18 cellular contexts compared by ENCODE assay signal in the genomic region with DNA sequence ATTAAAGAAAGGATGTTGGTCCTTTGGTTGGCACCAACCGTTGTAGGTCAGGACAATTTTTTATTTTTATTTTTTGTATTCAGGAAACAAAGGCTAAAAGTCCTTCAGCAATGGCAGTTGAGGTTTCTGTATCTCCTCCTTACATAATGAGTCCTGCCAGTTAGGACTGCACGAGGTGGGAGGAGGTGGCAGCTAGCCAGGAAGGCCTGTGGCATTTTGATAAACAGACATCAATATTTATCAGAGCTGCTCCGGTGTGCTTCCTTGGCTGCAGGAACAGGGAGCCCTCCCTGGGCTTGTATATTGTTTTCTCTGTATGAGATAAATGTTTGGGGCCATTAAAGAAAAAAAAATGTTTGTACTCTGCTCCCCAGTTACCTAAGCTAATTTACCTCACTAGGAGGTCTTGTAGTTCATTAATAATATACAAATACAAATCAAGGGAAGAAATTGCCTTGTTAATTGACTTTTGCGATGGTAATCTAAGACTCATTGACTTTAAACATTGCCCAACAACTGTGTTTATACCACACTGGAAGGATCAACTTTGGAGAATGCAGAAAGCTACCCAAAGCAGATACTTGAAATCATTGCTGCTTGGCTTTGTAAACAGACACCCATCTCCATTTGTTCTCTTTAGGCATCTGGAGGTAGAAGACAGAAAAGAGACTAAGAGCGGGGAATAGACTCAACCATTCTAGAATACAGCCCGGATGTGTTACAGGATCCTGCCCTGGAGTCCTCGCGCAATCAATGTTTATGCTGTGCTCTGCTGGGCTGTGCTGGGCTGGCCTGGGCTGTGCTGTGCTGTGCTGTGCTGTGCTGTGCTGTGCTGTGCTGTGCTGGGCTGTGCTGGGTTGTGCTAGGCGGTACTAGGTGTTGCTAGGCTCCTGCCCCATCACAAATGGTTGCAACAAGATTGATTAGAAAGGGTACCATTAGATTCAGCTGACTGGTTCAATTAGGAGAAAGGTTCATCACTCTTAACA. TPM values are rescaled to one million over a fixed set of nuclear protein-coding genes. Genes with fewer than 3 reads are reported as not detected.
A peak's percentile ranks its signal among the peaks of the same experiment; 100 is the strongest.
DNase-seq lines count a peak whose midpoint lies in the region; TF ChIP-seq lines count a peak whose summit lies in the region.
"Had no signal": no experiment of that assay in that cellular context is flagged by ENCODE, and none has a peak within 500 bp of the region (broad histone marks: within the 10 kb centered on the region; RNA-seq: fewer than 3 reads in every experiment).

No MANE protein-coding gene starts in this region.

- no peak overlapping the region for H3K9ac ChIP-seq in GM23248

- no peaks in the 10 kb centered on the region for H3K36me3 ChIP-seq in GM23248 (ENCODE audit: low read depth)

- peaks cover 12% of the 10 kb centered on the region for H3K4me1 ChIP-seq in GM23248 (ENCODE audit: insufficient read depth)

- in situ Hi-C loops in GM23248 (cut with MboI): no loop called here

- H3K9me3 ChIP-seq in GM23248 (ENCODE audit: low read depth): no peaks in the 10 kb centered on the region

- H2AFZ ChIP-seq in GM23248: no peak overlapping the region

- H3K27ac ChIP-seq in GM23248: no peak overlapping the region

- H3K4me2 ChIP-seq in GM23248 (ENCODE audit: unreplicated experiment): no peak overlapping the region

- no peak overlapping the region for H3K4me3 Mint-ChIP-seq in nephron
- H3K4me3 Mint-ChIP-seq: brain; dendritic cell treated with granulocyte-macrophage colony-stimulating factor and Interleukin-4, amounts not matched to agents 40 ng/mL and 50 ng/mL, for 4 days; T-helper 1 cell treated with Interleukin-12 subunit alpha and Interleukin-12 subunit beta and Interleukin-4 antibody, amounts not matched to agents 30 μg/mL and 1 μg/mL, for 36 hours had no signal

- no peaks in the 10 kb centered on the region for H3K9me3 Mint-ChIP-seq in nephron
- H3K9me3 Mint-ChIP-seq: dendritic cell treated with granulocyte-macrophage colony-stimulating factor and Interleukin-4, amounts not matched to agents 40 ng/mL and 50 ng/mL, for 4 days; T-helper 1 cell treated with Interleukin-12 subunit alpha and Interleukin-12 subunit beta and Interleukin-4 antibody, amounts not matched to agents 30 μg/mL and 1 μg/mL, for 36 hours had no signal

- no peaks in the 10 kb centered on the region for H3K27me3 ChIP-seq in GM23248 (replicated peaks; ENCODE audit: insufficient read depth)

- DNase-seq in DMS 273 (lab: John Stamatoyannopoulos, UW; ENCODE audit: unreplicated experiment) (peak; percentile 73), HUDEP-2 (lab: John Stamatoyannopoulos, UW; ENCODE audit: unreplicated experiment in 76 of 76) (peak in 75 of 76 experiments; percentile 47 to 99 (median 95)), UCSD-AML1 (lab: John Stamatoyannopoulos, UW; ENCODE audit: unreplicated experiment) (peak; percentile 67), HuH-7.5 (ENCODE audit: low spot score) (no peak), kidney tubule cell (ENCODE audit: low spot score) (no peak), GM23248 (no peak)
- DNase-seq: activated CD4-positive, alpha-beta T cell treated with anti-CD3 and anti-CD28 coated beads for 1 hour; activated CD8-positive, alpha-beta memory T cell treated with anti-CD3 and anti-CD28 coated beads, Interleukin-2, amount 50 U/mL, for 48 hours; activated naive CD4-positive, alpha-beta T cell treated with Interleukin-2 at 50 U/mL for 16 hours; C1 segment of cervical spinal cord; mesendoderm; NCI-H1694; NCI-H774; stimulated activated CD4-positive, alpha-beta T cell treated with anti-CD3 and anti-CD28 coated beads, Interleukin-2, amount 100 ng/mL, for 48 hours had no signal

- no peak for TF ChIP-seq CTCF in nephron (IDR thresholded peaks at IDR 0.05; ENCODE audit: unreplicated experiment in 3 of 3)

- H3K27ac Mint-ChIP-seq in nephron: peak overlapping the region in 2 of 3 experiments; percentile 45 to 52
- H3K27ac Mint-ChIP-seq: brain; dendritic cell treated with granulocyte-macrophage colony-stimulating factor and Interleukin-4, amounts not matched to agents 40 ng/mL and 50 ng/mL, for 4 days; T-helper 1 cell treated with Interleukin-12 subunit alpha and Interleukin-12 subunit beta and Interleukin-4 antibody, amounts not matched to agents 30 μg/mL and 1 μg/mL, for 36 hours had no signal

- peaks cover 6% of the 10 kb centered on the region for H3K27me3 Mint-ChIP-seq in nephron (ENCODE audit: low read depth)
- H3K27me3 Mint-ChIP-seq: dendritic cell treated with granulocyte-macrophage colony-stimulating factor and Interleukin-4, amounts not matched to agents 40 ng/mL and 50 ng/mL, for 4 days had no signal

- no peaks in the 10 kb centered on the region for H3K9me2 ChIP-seq in GM23248 (ENCODE audit: insufficient read depth)

- H4K20me1 ChIP-seq in GM23248 (ENCODE audit: insufficient read depth): no peaks in the 10 kb centered on the region

- no peaks in the 10 kb centered on the region for H3K79me2 ChIP-seq in GM23248 (ENCODE audit: insufficient read depth)

- no peak overlapping the region for H3K4me3 ChIP-seq in GM23248

- H3K4me1 Mint-ChIP-seq in nephron: peaks cover 38% of the 10 kb centered on the region

- 80 to 81% methylated on average over 9 of the region's 9 CpGs for WGBS in GM23248 (ENCODE audit: low coverage in 1 of 2, low lambda C conversion rate in 2 of 2, missing lambda C conversion rate in 2 of 2), 2 experiments

- H3K36me3 Mint-ChIP-seq in nephron (ENCODE audit: low read depth): no peaks in the 10 kb centered on the region
- H3K36me3 Mint-ChIP-seq: brain had no signal

- peaks cover 9% of the 10 kb centered on the region for H3F3A ChIP-seq in GM23248 (ENCODE audit: insufficient read depth)

RNA-seq across cellular contexts. Expression of a gene that starts 36.5 kb away (rescaled TPM):
- total RNA-seq in GM23248 (2014; rRNA removed; shearing (Covaris generic)): 19.7 and 20.1 TPM in 2 replicates
- polyA plus RNA-seq in GM23248 (2016; fragmentation: Nextera tagmentation; extraction: Ambion mirVana): 13.8 and 14.4 TPM in 2 replicates

Comparison
In these comparisons a context has a peak if more than half of its experiments do, and no peak if none do; other contexts are left out.
1. DNase-seq: peak in DMS 273 (single experiment), HUDEP-2 (75 of 76) and UCSD-AML1 (single experiment); none in HuH-7.5 (single experiment), kidney tubule cell (single experiment) and GM23248 (single experiment).